Comparison of ENCODE assay signal across 11 cellular contexts in genomic region chr9:91208837-91209236, GRCh38.
DNase-seq lines count a peak whose midpoint lies in the region; ATAC-seq and TF ChIP-seq lines count a peak whose summit lies in the region.
"Had no signal": no experiment of that assay in that cellular context is flagged by ENCODE, and none has a peak within 500 bp of the region (broad histone marks: within the 10 kb centered on the region; RNA-seq: fewer than 3 reads in every experiment).

No MANE protein-coding gene starts in this region.

- TF ChIP-seq RAD21 in liver (IDR thresholded peaks at IDR 0.05), result no peak

- H3K4me1 Mint-ChIP-seq in activated T-cell treated with anti-CD3 and anti-CD28 coated beads, Interleukin-2, amount 50 U/mL, for 72 hours (ENCODE audit: low read depth), result peaks cover 93% of the 10 kb centered on the region
- H3K4me1 Mint-ChIP-seq in activated CD8-positive, alpha-beta T cell treated with anti-CD3 and anti-CD28 coated beads, Interleukin-2, amount 10 ng/mL, durations not matched to agents 7 days and 5 days (ENCODE audit: low read depth), result peaks cover 60% of the 10 kb centered on the region
- H3K4me1 Mint-ChIP-seq in WTC11, result peaks cover 18% of the 10 kb centered on the region; the same call in 1 of the 2 replicates

- no peak overlapping the region for H3K9ac ChIP-seq in liver (ENCODE audit: low read depth in 1 of 2, low read length in 2 of 2)

- H3K4me3 Mint-ChIP-seq in activated T-cell treated with anti-CD3 and anti-CD28 coated beads, Interleukin-2, amount 50 U/mL, for 72 hours, result peak overlapping the region; percentile 12 to 62
- H3K4me3 Mint-ChIP-seq in activated CD8-positive, alpha-beta T cell treated with anti-CD3 and anti-CD28 coated beads, Interleukin-2, amount 10 ng/mL, durations not matched to agents 7 days and 5 days, result no peak overlapping the region
- no peak overlapping the region for H3K4me3 Mint-ChIP-seq in WTC11

- no peak for TF ChIP-seq EP300 in tibial nerve (IDR thresholded peaks at IDR 0.05)

- H3K27me3 Mint-ChIP-seq in activated T-cell treated with anti-CD3 and anti-CD28 coated beads, Interleukin-2, amount 50 U/mL, for 72 hours (ENCODE audit: low read depth), result no peaks in the 10 kb centered on the region
- H3K27me3 Mint-ChIP-seq in activated CD8-positive, alpha-beta T cell treated with anti-CD3 and anti-CD28 coated beads, Interleukin-2, amount 10 ng/mL, durations not matched to agents 7 days and 5 days (ENCODE audit: low read depth), result no peaks in the 10 kb centered on the region
- H3K27me3 Mint-ChIP-seq in WTC11 (ENCODE audit: low read depth), result no peaks in the 10 kb centered on the region

- no peak for TF ChIP-seq POLR2A in tibial nerve (IDR thresholded peaks at IDR 0.05)

- CTCF ChIA-PET in activated CD8-positive, alpha-beta T cell treated with anti-CD3 and anti-CD28 coated beads, Interleukin-2, amount 10 ng/mL, durations not matched to agents 7 days and 5 days (lab: Charles Lee), result interaction anchor here (1.5 to 2.2 kb wide), 2 partner anchors 108 to 293 kb away, joined by 6 read pairs; no protein-coding TSS in a partner anchor
- CTCF ChIA-PET in WTC11 (lab: Charles Lee), result no interaction called here

- TF ChIP-seq CTCF in liver (IDR thresholded peaks at IDR 0.05; ENCODE audit: low read depth, low read length, missing input control) (no peak), tibial nerve (IDR thresholded peaks at IDR 0.05) (no peak), WTC11 (IDR thresholded peaks at IDR 0.05) (no peak)

- peaks cover 14 to 46% (median 21%) of the 10 kb centered on the region in 4 donors for H3K4me1 ChIP-seq in liver (ENCODE audit: control insufficient read depth in 4 of 4, insufficient read depth in 4 of 4, low read length in 3 of 4)
- peaks cover 0 to 28% (median 22%) of the 10 kb centered on the region in 4 donors for H3K4me1 ChIP-seq in tibial nerve

- H3K27ac ChIP-seq in liver (ENCODE audit: low read depth in 1 of 2, low read length in 2 of 2) (peak overlapping the region; percentile 88 to 93), tibial nerve (peak overlapping the region; percentile 62 to 89 (median 86))

- peaks cover 4 to 9% of the 10 kb centered on the region in 2 donors for H3K9me3 Mint-ChIP-seq in activated T-cell treated with anti-CD3 and anti-CD28 coated beads, Interleukin-2, amount 50 U/mL, for 72 hours
- peaks cover 11% of the 10 kb centered on the region for H3K9me3 Mint-ChIP-seq in activated CD8-positive, alpha-beta T cell treated with anti-CD3 and anti-CD28 coated beads, Interleukin-2, amount 10 ng/mL, durations not matched to agents 7 days and 5 days (ENCODE audit: insufficient read depth)
- peaks cover 16% of the 10 kb centered on the region for H3K9me3 Mint-ChIP-seq in WTC11

- peaks cover 21 to 33% of the 10 kb centered on the region in 2 donors for H3K36me3 Mint-ChIP-seq in activated T-cell treated with anti-CD3 and anti-CD28 coated beads, Interleukin-2, amount 50 U/mL, for 72 hours (ENCODE audit: insufficient read depth in 2 of 2)
- H3K36me3 Mint-ChIP-seq in activated CD8-positive, alpha-beta T cell treated with anti-CD3 and anti-CD28 coated beads, Interleukin-2, amount 10 ng/mL, durations not matched to agents 7 days and 5 days (ENCODE audit: low read depth), result peaks cover 42% of the 10 kb centered on the region
- H3K36me3 Mint-ChIP-seq in WTC11, result peaks cover 4% of the 10 kb centered on the region; the same call in 1 of the 2 replicates

- no peaks in the 10 kb centered on the region for H3K9me3 ChIP-seq in liver (ENCODE audit: control insufficient read depth in 4 of 4, low read length in 3 of 4)
- no peaks in the 10 kb centered on the region for H3K9me3 ChIP-seq in tibial nerve

- no peak for DNase-seq in activated T-cell treated with anti-CD3 and anti-CD28 coated beads, Interleukin-2, amount 50 U/mL, for 72 hours
- DNase-seq in activated T-cell treated with anti-CD3 and anti-CD28 coated beads for 4 hours, result no peak
- no peak for DNase-seq in activated CD8-positive, alpha-beta T cell treated with anti-CD3 and anti-CD28 coated beads, Interleukin-2, amount 10 ng/mL, durations not matched to agents 7 days and 5 days
- no peak for DNase-seq in tibial nerve (ENCODE audit: low spot score in 2 of 2)
- no peak for DNase-seq in WTC11 (ENCODE audit: low spot score)
- DNase-seq in NCI-H2107 treated with DMSO at 0.1 percent for 48 hours (lab: John Stamatoyannopoulos, UW; ENCODE audit: unreplicated experiment), result no peak
- DNase-seq in T-helper 9 cell, result no peak
- DNase-seq: activated CD4-positive, alpha-beta T cell treated with anti-CD3 and anti-CD28 coated beads for 4 hours; central memory CD4-positive, alpha-beta T cell; NCI-H1417 treated with DMSO at 0.1 percent for 48 hours had no signal

- 75% methylated on average over 5 of the region's 5 CpGs for WGBS in liver
- 85% methylated on average over 5 of the region's 5 CpGs for WGBS in tibial nerve, 2 donors

- POLR2A ChIA-PET in activated CD8-positive, alpha-beta T cell treated with anti-CD3 and anti-CD28 coated beads, Interleukin-2, amount 10 ng/mL, durations not matched to agents 7 days and 5 days (lab: Charles Lee), result interaction anchor here (1.2 kb wide), 1 partner anchor 34 kb away, joined by 4 read pairs; no protein-coding TSS in a partner anchor
- POLR2A ChIA-PET in WTC11 (lab: Charles Lee), result no interaction called here

- H3K36me3 ChIP-seq in liver (ENCODE audit: control insufficient read depth in 4 of 4, insufficient read depth in 3 of 4, low read depth in 1 of 4, low read length in 3 of 4) (no peaks in the 10 kb centered on the region), tibial nerve (peaks cover 0 to 9% (median 0%) of the 10 kb centered on the region in 3 donors)

- H3K27ac Mint-ChIP-seq in activated T-cell treated with anti-CD3 and anti-CD28 coated beads, Interleukin-2, amount 50 U/mL, for 72 hours, result peak overlapping the region; percentile 94
- H3K27ac Mint-ChIP-seq in activated CD8-positive, alpha-beta T cell treated with anti-CD3 and anti-CD28 coated beads, Interleukin-2, amount 10 ng/mL, durations not matched to agents 7 days and 5 days, result peak overlapping the region; percentile 90
- no peak overlapping the region for H3K27ac Mint-ChIP-seq in WTC11

- no peaks in the 10 kb centered on the region for H3K27me3 ChIP-seq in liver (ENCODE audit: control insufficient read depth in 4 of 4, insufficient read depth in 4 of 4, low read length in 3 of 4)
- no peaks in the 10 kb centered on the region for H3K27me3 ChIP-seq in tibial nerve

- ATAC-seq in activated T-cell treated with anti-CD3 and anti-CD28 coated beads, Interleukin-2, amount 50 U/mL, for 72 hours (replicated peaks in 1 of 2), result no peak
- ATAC-seq in activated CD8-positive, alpha-beta T cell treated with anti-CD3 and anti-CD28 coated beads, Interleukin-2, amount 10 ng/mL, durations not matched to agents 7 days and 5 days, result no peak
- no peak for ATAC-seq in WTC11

- H3K4me3 ChIP-seq in liver (ENCODE audit: low read depth in 1 of 3, low read length in 3 of 3) (no peak overlapping the region), tibial nerve (no peak overlapping the region)

TF ChIP-seq in liver, 16 proteins besides CTCF, POLR2A, EP300 and RAD21 (continues in another document):
- TF ChIP-seq NR2F2 (IDR thresholded peaks at IDR 0.05) (no peak), YY1 (IDR thresholded peaks at IDR 0.05) (no peak), ATF3 (IDR thresholded peaks at IDR 0.05) (no peak), HNF4G (IDR thresholded peaks at IDR 0.05) (no peak), FOXA1 (IDR thresholded peaks at IDR 0.05) (no peak), RXRA (IDR thresholded peaks at IDR 0.05) (no peak), JUND (IDR thresholded peaks at IDR 0.05) (no peak), FOXA2 (IDR thresholded peaks at IDR 0.05) (no peak)

TF ChIP-seq in WTC11, 78 proteins besides CTCF, POLR2A, EP300 and RAD21:
- TF ChIP-seq EMX1 (CRISPR knock-in tag; IDR thresholded peaks at IDR 0.05), result no peak
- TF ChIP-seq, protein P1, sequence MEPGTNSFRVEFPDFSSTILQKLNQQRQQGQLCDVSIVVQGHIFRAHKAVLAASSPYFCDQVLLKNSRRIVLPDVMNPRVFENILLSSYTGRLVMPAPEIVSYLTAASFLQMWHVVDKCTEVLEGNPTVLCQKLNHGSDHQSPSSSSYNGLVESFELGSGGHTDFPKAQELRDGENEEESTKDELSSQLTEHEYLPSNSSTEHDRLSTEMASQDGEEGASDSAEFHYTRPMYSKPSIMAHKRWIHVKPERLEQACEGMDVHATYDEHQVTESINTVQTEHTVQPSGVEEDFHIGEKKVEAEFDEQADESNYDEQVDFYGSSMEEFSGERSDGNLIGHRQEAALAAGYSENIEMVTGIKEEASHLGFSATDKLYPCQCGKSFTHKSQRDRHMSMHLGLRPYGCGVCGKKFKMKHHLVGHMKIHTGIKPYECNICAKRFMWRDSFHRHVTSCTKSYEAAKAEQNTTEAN (CRISPR knock-in tag; IDR thresholded peaks at IDR 0.05), result no peak
- TF ChIP-seq ZNF425 (CRISPR knock-in tag; conservative IDR thresholded peaks at IDR 0.05), result no peak
- TF ChIP-seq, protein P2, sequence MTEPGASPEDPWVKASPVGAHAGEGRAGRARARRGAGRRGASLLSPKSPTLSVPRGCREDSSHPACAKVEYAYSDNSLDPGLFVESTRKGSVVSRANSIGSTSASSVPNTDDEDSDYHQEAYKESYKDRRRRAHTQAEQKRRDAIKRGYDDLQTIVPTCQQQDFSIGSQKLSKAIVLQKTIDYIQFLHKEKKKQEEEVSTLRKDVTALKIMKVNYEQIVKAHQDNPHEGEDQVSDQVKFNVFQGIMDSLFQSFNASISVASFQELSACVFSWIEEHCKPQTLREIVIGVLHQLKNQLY (CRISPR knock-in tag; IDR thresholded peaks at IDR 0.05), result no peak
- TF ChIP-seq MYBL2 (CRISPR knock-in tag; IDR thresholded peaks at IDR 0.05), result no peak
TF ChIP-seq in WTC11: peak in this region for 0.

Comparison
In these comparisons a context has a peak if more than half of its experiments do, and no peak if none do; other contexts are left out.
1. H3K4me3 Mint-ChIP-seq: peak in activated T-cell treated with anti-CD3 and anti-CD28 coated beads, Interleukin-2, amount 50 U/mL, for 72 hours (2 of 2); none in activated CD8-positive, alpha-beta T cell treated with anti-CD3 and anti-CD28 coated beads, Interleukin-2, amount 10 ng/mL, durations not matched to agents 7 days and 5 days (single experiment) and WTC11 (single experiment).